In genomic region chr2:219433666-219434467, GRCh38 we compare ENCODE assay signal across 8 cellular contexts. TPM values are rescaled to one million over a fixed set of nuclear protein-coding genes. Genes with fewer than 3 reads are reported as not detected.
DNase-seq lines count a peak whose midpoint lies in the region; ATAC-seq lines count a peak whose summit lies in the region.

No MANE protein-coding gene starts in this region.

- H3K36me3 ChIP-seq in mucosa of rectum (ENCODE audit: control insufficient read depth in 2 of 2, insufficient read depth in 2 of 2, low read length in 2 of 2) = no peaks in the 10 kb centered on the region

- peak; percentile 66 for DNase-seq in DMS53 (lab: John Stamatoyannopoulos, UW)
- DNase-seq in DMS53 treated with DMSO at 0.1 percent for 48 hours (lab: John Stamatoyannopoulos, UW; ENCODE audit: unreplicated experiment) = no peak
- DNase-seq in NCI-H146 treated with DMSO at 0.1 percent for 48 hours (lab: John Stamatoyannopoulos, UW; ENCODE audit: unreplicated experiment) = peak; percentile 50
- peak; percentile 66 for DNase-seq in cerebellar cortex (ENCODE audit: low spot score)
- DNase-seq in medulla oblongata (ENCODE audit: extremely low spot score) = no peak
- DNase-seq in natural killer cell treated with Interleukin-12 subunit alpha and Interleukin-12 subunit beta and Interleukin-15 and Interleukin-18, amount 100 ng/mL, for 72 hours (ENCODE audit: low spot score) = no peak

- H3K27ac Mint-ChIP-seq in natural killer cell treated with Interleukin-12 subunit alpha and Interleukin-12 subunit beta and Interleukin-15 and Interleukin-18, amount 100 ng/mL, for 72 hours = no peak overlapping the region

- H3K4me1 Mint-ChIP-seq in natural killer cell treated with Interleukin-12 subunit alpha and Interleukin-12 subunit beta and Interleukin-15 and Interleukin-18, amount 100 ng/mL, for 72 hours (ENCODE audit: low read depth in 2 of 2) = no peaks in the 10 kb centered on the region

- ATAC-seq in HG03097 (IDR thresholded peaks at IDR 0.05; ENCODE audit: low FRiP score, unreplicated experiment) = no peak
- no peak for ATAC-seq in natural killer cell treated with Interleukin-12 subunit alpha and Interleukin-12 subunit beta and Interleukin-15 and Interleukin-18, amount 100 ng/mL, for 72 hours

- no peak overlapping the region for H3K4me3 ChIP-seq in mucosa of rectum (ENCODE audit: low read length in 2 of 2)

- peaks cover 17 to 23% of the 10 kb centered on the region in 2 donors for H3K27me3 ChIP-seq in mucosa of rectum (ENCODE audit: control insufficient read depth in 2 of 2, insufficient read depth in 2 of 2, low read length in 2 of 2)

- no peak overlapping the region for H3K4me3 Mint-ChIP-seq in natural killer cell treated with Interleukin-12 subunit alpha and Interleukin-12 subunit beta and Interleukin-15 and Interleukin-18, amount 100 ng/mL, for 72 hours

- H3K9me3 ChIP-seq in mucosa of rectum (ENCODE audit: control insufficient read depth in 2 of 2, low read length in 2 of 2) = no peaks in the 10 kb centered on the region

- H3K9ac ChIP-seq in mucosa of rectum (ENCODE audit: low read depth in 1 of 2, low read length in 2 of 2) = no peak overlapping the region

- no peaks in the 10 kb centered on the region for H3K4me1 ChIP-seq in mucosa of rectum (ENCODE audit: control insufficient read depth in 2 of 2, insufficient read depth in 2 of 2, low read length in 2 of 2)

- no peaks in the 10 kb centered on the region for H3K9me3 Mint-ChIP-seq in natural killer cell treated with Interleukin-12 subunit alpha and Interleukin-12 subunit beta and Interleukin-15 and Interleukin-18, amount 100 ng/mL, for 72 hours

- H3K27me3 Mint-ChIP-seq in natural killer cell treated with Interleukin-12 subunit alpha and Interleukin-12 subunit beta and Interleukin-15 and Interleukin-18, amount 100 ng/mL, for 72 hours = peaks cover 22 to 25% of the 10 kb centered on the region in 2 donors

- no peaks in the 10 kb centered on the region for H3K36me3 Mint-ChIP-seq in natural killer cell treated with Interleukin-12 subunit alpha and Interleukin-12 subunit beta and Interleukin-15 and Interleukin-18, amount 100 ng/mL, for 72 hours

- H3K27ac ChIP-seq in mucosa of rectum (ENCODE audit: low read depth in 2 of 2, low read length in 2 of 2) = peak overlapping the region; percentile 60 to 61

RNA-seq across cellular contexts. Expression of gene SPEG, which starts 0.8 kb away (rescaled TPM):
- total RNA-seq in natural killer cell treated with Interleukin-12 subunit alpha and Interleukin-12 subunit beta and Interleukin-15 and Interleukin-18, amount 100 ng/mL, for 72 hours = under 1 TPM in 1 of 2 donors, not detected in 1; 0.86 TPM

RNA-seq across cellular contexts. Expression of gene DES, which starts 15.7 kb away (rescaled TPM):
- not detected for total RNA-seq in natural killer cell treated with Interleukin-12 subunit alpha and Interleukin-12 subunit beta and Interleukin-15 and Interleukin-18, amount 100 ng/mL, for 72 hours

RNA-seq across cellular contexts. Expression of gene DNPEP, which starts 46.2 kb away (rescaled TPM):
- total RNA-seq in natural killer cell treated with Interleukin-12 subunit alpha and Interleukin-12 subunit beta and Interleukin-15 and Interleukin-18, amount 100 ng/mL, for 72 hours = 100 to 1,000 TPM in 1 of 2 donors, 10 to 100 TPM in 1; 85.3 to 116 TPM

Comparison
In these comparisons a context has a peak if more than half of its experiments do, and no peak if none do; other contexts are left out.
1. DNase-seq: peak in DMS53 (single experiment), NCI-H146 treated with DMSO at 0.1 percent for 48 hours (single experiment) and cerebellar cortex (single experiment); none in DMS53 treated with DMSO at 0.1 percent for 48 hours (single experiment), medulla oblongata (single experiment) and natural killer cell treated with Interleukin-12 subunit alpha and Interleukin-12 subunit beta and Interleukin-15 and Interleukin-18, amount 100 ng/mL, for 72 hours (single experiment).